ENCODE assay signal across 16 cellular contexts in the genomic region with DNA sequence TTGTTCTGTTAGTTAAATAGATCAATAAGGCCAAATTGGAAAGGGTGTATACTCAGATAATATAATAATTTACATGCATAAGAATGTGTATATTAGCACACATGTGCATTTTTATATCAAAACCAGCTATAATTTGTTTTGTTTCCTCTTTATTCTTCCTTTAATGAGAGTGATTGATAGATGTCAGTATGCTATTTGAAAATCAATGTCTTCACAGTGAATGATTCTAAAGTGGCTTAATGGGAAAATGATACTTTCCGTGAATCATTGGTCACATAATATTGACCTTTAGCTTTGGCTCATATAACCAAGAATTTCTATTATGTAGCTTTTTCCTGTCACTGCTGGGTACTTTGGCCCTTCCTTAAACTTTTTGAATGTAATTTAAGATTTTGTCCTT.
"Had no signal": no experiment of that assay in that cellular context is flagged by ENCODE, and none has a peak within 500 bp of the region (broad histone marks: within the 10 kb centered on the region; RNA-seq: fewer than 3 reads in every experiment).

No MANE protein-coding gene starts in this region.

- H3K4me3 ChIP-seq: esophagus squamous epithelium, heart right ventricle, prostate gland had no signal

- H3K9me3 ChIP-seq: esophagus squamous epithelium, heart right ventricle, prostate gland had no signal

- H3K27ac ChIP-seq: esophagus squamous epithelium, prostate gland had no signal

- H3K36me3 ChIP-seq: prostate gland had no signal

- H3K4me1 ChIP-seq: prostate gland had no signal

- H3K27me3 ChIP-seq: esophagus squamous epithelium had no signal

- DNase-seq: activated CD4-positive, alpha-beta T cell treated with anti-CD3 and anti-CD28 coated beads, Interleukin-2, amount 10 ng/mL, durations not matched to agents 7 days and 5 days; activated CD4-positive, CD25-positive, alpha-beta regulatory T cell; activated CD8-positive, alpha-beta memory T cell treated with anti-CD3 and anti-CD28 coated beads, Interleukin-2, amount 50 U/mL, for 4 hours; activated naive CD4-positive, alpha-beta T cell treated with anti-CD3 and anti-CD28 coated beads for 36 hours; activated T-cell treated with anti-CD3 and anti-CD28 coated beads, Interleukin-2, amount 50 U/mL, for 4 hours; effector CD8-positive, alpha-beta T cell; esophagus squamous epithelium; heart right ventricle; immature natural killer cell; kidney glomerular epithelial cell; left ventricle myocardium superior; naive B cell; right cardiac atrium; stimulated activated naive CD8-positive, alpha-beta T cell treated with anti-CD3 and anti-CD28 coated beads, Interleukin-15, Interleukin-2, amounts not matched to agents 100 U/mL and 50 U/mL, for 24 hours; trophoblast cell had no signal
